ENCODE assay signal across 1 cellular context in genomic region chr7:148825338-148825737, GRCh38.
TF ChIP-seq lines count a peak whose summit lies in the region.

No MANE protein-coding gene starts in this region.

TF ChIP-seq in K562, 482 proteins besides CTCF, POLR2A, EP300 and RAD21 (continued from another document):
- TF ChIP-seq ZNF511 (CRISPR knock-in tag; IDR thresholded peaks at IDR 0.05) (no peak), CREB3 (tag; conservative IDR thresholded peaks at IDR 0.05; ENCODE audit: low read depth) (no peak), GTF2F1 (IDR thresholded peaks at IDR 0.05; ENCODE audit: low read depth, low read length) (no peak), CC2D1A (IDR thresholded peaks at IDR 0.05) (no peak), USF2 (CRISPR knock-in tag; IDR thresholded peaks at IDR 0.05) (no peak), ZNF655 (CRISPR knock-in tag; IDR thresholded peaks at IDR 0.05) (no peak), MLLT1 (IDR thresholded peaks at IDR 0.05) (no peak), ZNF589 (CRISPR knock-in tag; IDR thresholded peaks at IDR 0.05; ENCODE audit: low read depth) (no peak), SRSF9 (IDR thresholded peaks at IDR 0.05; ENCODE audit: borderline replicate concordance, low read depth, low read length) (no peak), ZNF707 (CRISPR knock-in tag; conservative IDR thresholded peaks at IDR 0.05) (no peak), ZNF431 (CRISPR knock-in tag; IDR thresholded peaks at IDR 0.05) (no peak), NCOA2 (IDR thresholded peaks at IDR 0.05; ENCODE audit: partially characterized antibody in 2 of 2) (no peak), BCOR (IDR thresholded peaks at IDR 0.05) (no peak), NONO (IDR thresholded peaks at IDR 0.05; ENCODE audit: low read depth in 2 of 2, low read length in 1 of 2) (no peak), ZBTB8A (IDR thresholded peaks at IDR 0.05; ENCODE audit: partially characterized antibody) (no peak), CTBP1 (IDR thresholded peaks at IDR 0.05; ENCODE audit: borderline replicate concordance) (no peak), ASH1L (IDR thresholded peaks at IDR 0.05; ENCODE audit: borderline replicate concordance, low read depth, partially characterized antibody) (no peak), TRIM28 (IDR thresholded peaks at IDR 0.05) (no peak), ZEB2 (IDR thresholded peaks at IDR 0.05) (no peak; the same call in 1 of the 2 replicates), MEIS2 (IDR thresholded peaks at IDR 0.05; ENCODE audit: partially characterized antibody) (peak; percentile 93), LEF1 (IDR thresholded peaks at IDR 0.05) (peak; percentile 56; the same call in 1 of the 2 replicates), PBX2 (CRISPR knock-in tag; IDR thresholded peaks at IDR 0.05; ENCODE audit: low read depth) (no peak), PBX2 (tag; conservative IDR thresholded peaks at IDR 0.05; ENCODE audit: low read depth) (peak; percentile 90), MNT (conservative IDR thresholded peaks at IDR 0.05) (no peak), TCF3 (CRISPR knock-in tag; IDR thresholded peaks at IDR 0.05) (peak; percentile 52; the same call in 1 of the 2 replicates), ZNF445 (CRISPR knock-in tag; IDR thresholded peaks at IDR 0.05; ENCODE audit: low read depth) (no peak), ZNF280A (IDR thresholded peaks at IDR 0.05; ENCODE audit: low read depth, partially characterized antibody) (no peak), ZNF551 (CRISPR knock-in tag; IDR thresholded peaks at IDR 0.05) (no peak), WHSC1 (IDR thresholded peaks at IDR 0.05; ENCODE audit: low read length) (no peak), E2F3 (CRISPR knock-in tag; IDR thresholded peaks at IDR 0.05) (no peak), MCM5 (IDR thresholded peaks at IDR 0.05; ENCODE audit: low read depth) (no peak), ZNF740 (CRISPR knock-in tag; IDR thresholded peaks at IDR 0.05) (no peak), ZNF740 (tag; IDR thresholded peaks at IDR 0.05) (no peak), FIP1L1 (IDR thresholded peaks at IDR 0.05; ENCODE audit: low read depth, low read length, poor library complexity, severe bottlenecking) (no peak), MTA1 (IDR thresholded peaks at IDR 0.05; ENCODE audit: borderline replicate concordance) (no peak), HMG20A (CRISPR knock-in tag; conservative IDR thresholded peaks at IDR 0.05) (no peak), ZFP36 (IDR thresholded peaks at IDR 0.05; ENCODE audit: low read depth, low read length, partially characterized antibody) (no peak), CBX3 (IDR thresholded peaks at IDR 0.05; ENCODE audit: borderline replicate concordance in 1 of 2, low read length in 2 of 2) (no peak), ATF2 (CRISPR knock-in tag; IDR thresholded peaks at IDR 0.05) (no peak), EP400 (IDR thresholded peaks at IDR 0.05) (no peak), POLR2AphosphoS5 (IDR thresholded peaks at IDR 0.05; ENCODE audit: control insufficient read depth, insufficient read depth, low read depth, low read length) (no peak), MTA2 (IDR thresholded peaks at IDR 0.05; ENCODE audit: low read depth) (no peak), CEBPG (CRISPR knock-in tag; IDR thresholded peaks at IDR 0.05) (0 out of 2 replicates have a peak, but pooled peaks have one; percentile 33), CEBPG (tag; conservative IDR thresholded peaks at IDR 0.05 in 1 of 2, IDR thresholded peaks at IDR 0.05 in 1 of 2) (peak in 1 of 2 experiments; percentile 79; a peak in 2 of 4 replicates), FOSL1 (tag; conservative IDR thresholded peaks at IDR 0.05) (no peak)
